In genomic region chr5:141186897-141187512, GRCh38 we compare ENCODE assay signal across 9 cellular contexts. TPM values are rescaled to one million over a fixed set of nuclear protein-coding genes. Genes with fewer than 3 reads are reported as not detected.
DNase-seq lines count a peak whose midpoint lies in the region; ATAC-seq and TF ChIP-seq lines count a peak whose summit lies in the region.
"Had no signal": no experiment of that assay in that cellular context is flagged by ENCODE, and none has a peak within 500 bp of the region (broad histone marks: within the 10 kb centered on the region; RNA-seq: fewer than 3 reads in every experiment).

Gene PCDHB9, plus strand, starts transcription at chr5:141187161. Its CDS starts 158 bp downstream, at chr5:141187319.

- CTCF ChIA-PET in CD8-positive, alpha-beta T cell (lab: Charles Lee): interaction anchor here (0.5 to 1.2 kb wide), 8 partner anchors 12 to 1580 kb away, joined by 3 to 4 read pairs (median 3); partner anchors contain the start of gene PCDHB11
- CTCF ChIA-PET in HCT116 (lab: Charles Lee): interaction anchor here (0.6 to 1.4 kb wide), 4 partner anchors 10 to 981 kb away, joined by 3 to 5 read pairs (median 4); no protein-coding TSS in a partner anchor

- RAD21 ChIA-PET in HCT116 (lab: Charles Lee; ENCODE audit: low non-redundant PET in 1 of 2, low total read pairs in 2 of 2, uncharacterized antibody in 2 of 2, unreplicated experiment in 2 of 2): no interaction called here

- intact Hi-C loops in CD8-positive, alpha-beta T cell (cut with DNase I, micrococcal nuclease): loop anchor here (5.0 to 10.0 kb wide), 2 partner anchors 370 to 378 kb away; no protein-coding TSS in a partner anchor
- intact Hi-C loops in HCT116 (cut with micrococcal nuclease): no loop called here

- H3K9me2 ChIP-seq in HCT116 (ENCODE audit: insufficient read depth): no peaks in the 10 kb centered on the region

- no peaks in the 10 kb centered on the region for H3K36me3 ChIP-seq in CD8-positive, alpha-beta T cell (ENCODE audit: insufficient read depth, low read length)
- H3K36me3 ChIP-seq in HCT116 (ENCODE audit: control insufficient read depth in 1 of 2, insufficient read depth in 2 of 2, low read length in 2 of 2) (no peaks in the 10 kb centered on the region), tibial nerve (peaks cover 0 to 8% (median 0%) of the 10 kb centered on the region in 3 donors)

- ATAC-seq in CD8-positive, alpha-beta T cell: no peak
- ATAC-seq in HCT116 (no peak), esophagus mucosa (no peak)

- no peak within 1 kb of the TSS for H3K27ac Mint-ChIP-seq in CD8-positive, alpha-beta T cell
- H3K27ac Mint-ChIP-seq in endothelial cell (ENCODE audit: unreplicated experiment): peak within 1 kb of the TSS; percentile 98

- POLR2A ChIA-PET in CD8-positive, alpha-beta T cell (lab: Charles Lee): no interaction called here
- POLR2A ChIA-PET in HCT116 (lab: Charles Lee): no interaction called here

- TF ChIP-seq RAD21 in HCT116 (IDR thresholded peaks at IDR 0.05; ENCODE audit: low read depth): peak; percentile 52

- TF ChIP-seq POLR2A in HCT116 (IDR thresholded peaks at IDR 0.05; ENCODE audit: borderline replicate concordance, extremely low read depth, insufficient read depth, insufficient read length) (no peak), tibial nerve (IDR thresholded peaks at IDR 0.05) (no peak)

- H3K9me3 ChIP-seq in CD8-positive, alpha-beta T cell (ENCODE audit: low read length): no peaks in the 10 kb centered on the region
- H3K9me3 ChIP-seq in HCT116 (ENCODE audit: control insufficient read depth in 1 of 2, insufficient read depth in 1 of 2, low read depth in 1 of 2, low read length in 2 of 2) (no peaks in the 10 kb centered on the region), tibial nerve (peaks cover 0 to 97% (median 38%) of the 10 kb centered on the region in 4 donors)

- peaks cover 14% of the 10 kb centered on the region for H3K9me3 Mint-ChIP-seq in CD8-positive, alpha-beta T cell
- peaks cover 19% of the 10 kb centered on the region for H3K9me3 Mint-ChIP-seq in endothelial cell (ENCODE audit: unreplicated experiment)

- peak; percentile 17 for TF ChIP-seq CTCF in CD8-positive, alpha-beta T cell (IDR thresholded peaks at IDR 0.05)
- TF ChIP-seq CTCF in HCT116 (IDR thresholded peaks at IDR 0.05 in 2 of 3, conservative IDR thresholded peaks at IDR 0.05 in 1 of 3; ENCODE audit: borderline replicate concordance in 1 of 3, insufficient read depth in 1 of 3, low read depth in 2 of 3, low read length in 2 of 3) (peak; percentile 44 to 78 (median 59); a peak in 5 of 6 replicates), endothelial cell (IDR thresholded peaks at IDR 0.05; ENCODE audit: unreplicated experiment) (peak; percentile 87), tibial nerve (IDR thresholded peaks at IDR 0.05) (peak in 1 of 5 experiments; percentile 19)

- DNase-seq in CD8-positive, alpha-beta T cell: no peak
- DNase-seq in HCT116 (ENCODE audit: low read depth, low spot score) (peak; percentile 6), RPMI7951 (ENCODE audit: low read depth) (peak; percentile 37), endothelial cell (ENCODE audit: low spot score) (peak; percentile 62), tibial nerve (ENCODE audit: low spot score in 2 of 2) (no peak), NCI-H510A (lab: John Stamatoyannopoulos, UW) (no peak)
- DNase-seq in stimulated activated CD4-positive, alpha-beta T cell treated with anti-CD3 and anti-CD28 coated beads, Interleukin-15, amount 100 ng/mL, for 24 hours: peak; percentile 47

- no peak within 1 kb of the TSS for H3K9ac ChIP-seq in HCT116 (ENCODE audit: low read length)

- no peaks in the 10 kb centered on the region for H3K79me2 ChIP-seq in HCT116 (ENCODE audit: insufficient read depth, low read length)

- no TSS peak for BruUV-seq in HCT116 (replicated peaks; lab: Mats Ljungman, UMichigan)

- H3K4me1 ChIP-seq in CD8-positive, alpha-beta T cell (ENCODE audit: insufficient read depth, low read length): no peaks in the 10 kb centered on the region
- H3K4me1 ChIP-seq in HCT116 (ENCODE audit: control insufficient read depth in 1 of 2, insufficient read depth in 2 of 2, low read length in 2 of 2) (no peaks in the 10 kb centered on the region), tibial nerve (no peaks in the 10 kb centered on the region)

- no peak for TF ChIP-seq EP300 in tibial nerve (IDR thresholded peaks at IDR 0.05)

- H3K4me1 Mint-ChIP-seq in CD8-positive, alpha-beta T cell (ENCODE audit: low read depth): peaks cover 5% of the 10 kb centered on the region
- peaks cover 17% of the 10 kb centered on the region for H3K4me1 Mint-ChIP-seq in endothelial cell (ENCODE audit: unreplicated experiment)

- no peaks in the 10 kb centered on the region for H3K36me3 Mint-ChIP-seq in CD8-positive, alpha-beta T cell
- peaks cover 53% of the 10 kb centered on the region for H3K36me3 Mint-ChIP-seq in endothelial cell (ENCODE audit: low read depth, unreplicated experiment)

- H3K4me3 ChIP-seq in CD8-positive, alpha-beta T cell (ENCODE audit: low read depth, low read length): no peak within 1 kb of the TSS
- H3K4me3 ChIP-seq in HCT116 (replicated peaks in 1 of 2; ENCODE audit: low read depth in 1 of 2, low read length in 2 of 2) (no peak within 1 kb of the TSS), tibial nerve (peak within 1 kb of the TSS in 1 of 4 donors; percentile 9)

- 18 to 20% methylated on average over 9 of the region's 9 CpGs for WGBS in tibial nerve, 2 donors

- no peaks in the 10 kb centered on the region for H4K20me1 ChIP-seq in HCT116 (ENCODE audit: insufficient read depth)

- H3K4me3 Mint-ChIP-seq in CD8-positive, alpha-beta T cell: peak within 1 kb of the TSS; percentile 56
- peak within 1 kb of the TSS; percentile 85 for H3K4me3 Mint-ChIP-seq in endothelial cell (ENCODE audit: unreplicated experiment)

- H3K27ac ChIP-seq in CD8-positive, alpha-beta T cell (ENCODE audit: low read depth, low read length): no peak within 1 kb of the TSS
- no peak within 1 kb of the TSS for H3K27ac ChIP-seq in HCT116 (ENCODE audit: low read depth, low read length)
- H3K27ac ChIP-seq in tibial nerve: no peak within 1 kb of the TSS

- H3K4me2 ChIP-seq in HCT116 (ENCODE audit: low read length): no peak within 1 kb of the TSS

- H3K27me3 ChIP-seq in CD8-positive, alpha-beta T cell (ENCODE audit: insufficient read depth, low read length): peaks cover 11% of the 10 kb centered on the region
- H3K27me3 ChIP-seq in HCT116 (ENCODE audit: insufficient read depth, low read length): no peaks in the 10 kb centered on the region
- H3K27me3 ChIP-seq in tibial nerve: no peaks in the 10 kb centered on the region

- H2AFZ ChIP-seq in HCT116 (ENCODE audit: low read depth, low read length, poor library complexity, severe bottlenecking): no peak within 1 kb of the TSS

- peaks cover 65% of the 10 kb centered on the region for H3K27me3 Mint-ChIP-seq in CD8-positive, alpha-beta T cell (ENCODE audit: low read depth)
- peaks cover 2% of the 10 kb centered on the region for H3K27me3 Mint-ChIP-seq in endothelial cell (ENCODE audit: unreplicated experiment)

TF ChIP-seq in HCT116, 20 proteins besides CTCF, POLR2A, EP300 and RAD21 (continues in another document):
- no peak for TF ChIP-seq ZNF274 (IDR thresholded peaks at IDR 0.05; ENCODE audit: low read depth, low read length)
- TF ChIP-seq ELF1 (IDR thresholded peaks at IDR 0.05; ENCODE audit: borderline replicate concordance, low read depth): no peak
- TF ChIP-seq EGR1 (IDR thresholded peaks at IDR 0.05; ENCODE audit: low read depth): no peak
- no peak for TF ChIP-seq ATF3 (IDR thresholded peaks at IDR 0.05)
- no peak for TF ChIP-seq SRF (IDR thresholded peaks at IDR 0.05; ENCODE audit: low read depth)
- TF ChIP-seq CBX3 (IDR thresholded peaks at IDR 0.05; ENCODE audit: low read depth): no peak
- no peak for TF ChIP-seq FOSL1 (IDR thresholded peaks at IDR 0.05; ENCODE audit: low read depth)
- no peak for TF ChIP-seq POLR2AphosphoS5 (IDR thresholded peaks at IDR 0.05; ENCODE audit: low read depth, low read length)
- no peak for TF ChIP-seq MAX (IDR thresholded peaks at IDR 0.05)
- TF ChIP-seq CEBPB (IDR thresholded peaks at IDR 0.05; ENCODE audit: low read depth): no peak
- no peak for TF ChIP-seq EZH2phosphoT487 (IDR thresholded peaks at IDR 0.05; ENCODE audit: borderline replicate concordance)
- TF ChIP-seq JUND (IDR thresholded peaks at IDR 0.05): no peak
- no peak for TF ChIP-seq REST (IDR thresholded peaks at IDR 0.05; ENCODE audit: low read depth)
- no peak for TF ChIP-seq ZFX (IDR thresholded peaks at IDR 0.05)
- TF ChIP-seq SIN3A (IDR thresholded peaks at IDR 0.05; ENCODE audit: low read depth): no peak

RNA-seq across cellular contexts. Expression of gene PCDHB9, which starts in this region (rescaled TPM):
- total RNA-seq in CD8-positive, alpha-beta T cell: not detected
- total RNA-seq in HCT116 (2021; ENCODE audit: unreplicated experiment) (0.07 TPM), endothelial cell (ENCODE audit: unreplicated experiment) (15.2 TPM), tibial nerve (1 to 10 TPM; 4.6 to 9.2 (median 7.4) TPM), esophagus mucosa (0.48 TPM)
- polyA plus RNA-seq in HCT116 (2012): 0.07 and 0.36 TPM in 2 replicates
- total RNA-seq in RPMI7951 (2014; rRNA removed; shearing (Covaris generic)): 0.10 and 0.24 TPM in 2 replicates
- total RNA-seq: T-helper 1 cell treated with Interleukin-12 subunit alpha and Interleukin-12 subunit beta and Interleukin-4 antibody, amounts not matched to agents 30 ng/mL and 1 ng/mL, for 36 hours had no signal

Comparison
In these comparisons a context has a peak if more than half of its experiments do, and no peak if none do; other contexts are left out.
1. Peak in DNase-seq in HCT116; RNA of the gene not detected or under 1 TPM.
2. Peak in DNase-seq in RPMI7951; RNA of the gene not detected or under 1 TPM.
3. DNase-seq: peak in endothelial cell (single experiment) and stimulated activated CD4-positive, alpha-beta T cell treated with anti-CD3 and anti-CD28 coated beads, Interleukin-15, amount 100 ng/mL, for 24 hours (single experiment); none in CD8-positive, alpha-beta T cell (0 of 7), tibial nerve (0 of 2) and NCI-H510A (single experiment).